1 cellular context compared by ENCODE assay signal in genomic region chr17:28405632-28406477, GRCh38.
TF ChIP-seq lines count a peak whose summit lies in the region.

SLC46A1 (minus strand) TSS chr17:28406212; CDS start chr17:28406114, 98 bp downstream.

TF ChIP-seq in GM12878, 131 proteins besides CTCF, POLR2A, EP300 and RAD21 (continued from another document and continues in another):
- TF ChIP-seq CBFB (IDR thresholded peaks at IDR 0.05; ENCODE audit: low read depth), result no peak
- no peak for TF ChIP-seq KDM1A (IDR thresholded peaks at IDR 0.05; ENCODE audit: borderline replicate concordance)
- TF ChIP-seq MEF2B (IDR thresholded peaks at IDR 0.05; ENCODE audit: partially characterized antibody, poor library complexity, severe bottlenecking), result no peak
- TF ChIP-seq REST (IDR thresholded peaks at IDR 0.05; ENCODE audit: low read depth, low read length), result no peak
- no peak for TF ChIP-seq ZNF24 (IDR thresholded peaks at IDR 0.05)
- no peak for TF ChIP-seq HDAC2 (IDR thresholded peaks at IDR 0.05)
- TF ChIP-seq ASH2L (IDR thresholded peaks at IDR 0.05; ENCODE audit: borderline replicate concordance, low read depth), result no peak
- TF ChIP-seq ZNF687 (IDR thresholded peaks at IDR 0.05), result peak; percentile 55; the same call in 1 of the 2 replicates
- TF ChIP-seq FOXK2 (IDR thresholded peaks at IDR 0.05), result no peak
- TF ChIP-seq LARP7 (IDR thresholded peaks at IDR 0.05), result peak; percentile 74
- no peak for TF ChIP-seq CUX1 (IDR thresholded peaks at IDR 0.05; ENCODE audit: insufficient replicate concordance, low read depth, low read length)
- 0 out of 2 replicates have a peak, but pooled peaks have one; percentile 21 for TF ChIP-seq SMARCA5 (IDR thresholded peaks at IDR 0.05)
- TF ChIP-seq RFX5 (IDR thresholded peaks at IDR 0.05; ENCODE audit: low read depth, low read length), result no peak
- no peak for TF ChIP-seq ZSCAN29 (IDR thresholded peaks at IDR 0.05)
- TF ChIP-seq ZBTB11 (CRISPR knock-in tag; IDR thresholded peaks at IDR 0.05), result no peak
- no peak for TF ChIP-seq IRF3 (IDR thresholded peaks at IDR 0.05)
- TF ChIP-seq BRCA1 (IDR thresholded peaks at IDR 0.05; ENCODE audit: low read depth, low read length), result no peak
- no peak for TF ChIP-seq SPI1 (IDR thresholded peaks at IDR 0.05; ENCODE audit: borderline replicate concordance, insufficient read depth, low read depth, low read length)
- TF ChIP-seq FOS (IDR thresholded peaks at IDR 0.05; ENCODE audit: borderline replicate concordance, extremely low read depth, insufficient read length), result no peak
- peak; percentile 89 for TF ChIP-seq PAX5 (IDR thresholded peaks at IDR 0.05; ENCODE audit: borderline replicate concordance, low read depth, low read length)
- TF ChIP-seq CREB1 (IDR thresholded peaks at IDR 0.05; ENCODE audit: low read depth), result no peak
- no peak for TF ChIP-seq CHD4 (IDR thresholded peaks at IDR 0.05)
- TF ChIP-seq IKZF1 (conservative IDR thresholded peaks at IDR 0.05), result peak; percentile 69
- no peak for TF ChIP-seq HSF1 (IDR thresholded peaks at IDR 0.05; ENCODE audit: low read depth, low read length)
- no peak for TF ChIP-seq ZNF217 (IDR thresholded peaks at IDR 0.05)
- no peak for TF ChIP-seq STAT3 (IDR thresholded peaks at IDR 0.05; ENCODE audit: low read depth, low read length)
- TF ChIP-seq ZNF384 (IDR thresholded peaks at IDR 0.05; ENCODE audit: borderline replicate concordance, low read depth, low read length), result no peak
- TF ChIP-seq MXI1 (IDR thresholded peaks at IDR 0.05; ENCODE audit: low read depth, low read length), result peak; percentile 77
- TF ChIP-seq FOXM1 (IDR thresholded peaks at IDR 0.05; ENCODE audit: low read depth, low read length), result no peak
- TF ChIP-seq SKIL (IDR thresholded peaks at IDR 0.05; ENCODE audit: low read depth, poor library complexity, severe bottlenecking), result no peak
- TF ChIP-seq ZBTB4 (CRISPR knock-in tag; IDR thresholded peaks at IDR 0.05), result no peak
